In genomic region chr2:207819839-207820784, GRCh38 we compare ENCODE assay signal across 1 cellular context.
TF ChIP-seq lines count a peak whose summit lies in the region.

No MANE protein-coding gene starts in this region.

TF ChIP-seq in H1, 55 proteins besides CTCF, POLR2A, EP300 and RAD21:
- no peak for TF ChIP-seq NRF1 (IDR thresholded peaks at IDR 0.05; ENCODE audit: low read depth, low read length)
- no peak for TF ChIP-seq GABPA (IDR thresholded peaks at IDR 0.05; ENCODE audit: borderline replicate concordance, insufficient read depth, low read length)
- no peak for TF ChIP-seq RNF2 (IDR thresholded peaks at IDR 0.05; ENCODE audit: borderline replicate concordance, low read depth, low read length, missing control alignments, poor library complexity, severe bottlenecking)
- TF ChIP-seq ASH2L (IDR thresholded peaks at IDR 0.05; ENCODE audit: low read length): no peak
- TF ChIP-seq SIX5 (IDR thresholded peaks at IDR 0.05; ENCODE audit: low read depth, low read length): no peak
- no peak for TF ChIP-seq TBP (IDR thresholded peaks at IDR 0.05; ENCODE audit: low read depth, low read length)
- no peak for TF ChIP-seq SIN3A (conservative IDR thresholded peaks at IDR 0.05 in 1 of 2, IDR thresholded peaks at IDR 0.05 in 1 of 2; ENCODE audit: low read depth in 1 of 2, low read length in 2 of 2)
- no peak for TF ChIP-seq SIRT6 (IDR thresholded peaks at IDR 0.05; ENCODE audit: low read length)
